In the genomic region with DNA sequence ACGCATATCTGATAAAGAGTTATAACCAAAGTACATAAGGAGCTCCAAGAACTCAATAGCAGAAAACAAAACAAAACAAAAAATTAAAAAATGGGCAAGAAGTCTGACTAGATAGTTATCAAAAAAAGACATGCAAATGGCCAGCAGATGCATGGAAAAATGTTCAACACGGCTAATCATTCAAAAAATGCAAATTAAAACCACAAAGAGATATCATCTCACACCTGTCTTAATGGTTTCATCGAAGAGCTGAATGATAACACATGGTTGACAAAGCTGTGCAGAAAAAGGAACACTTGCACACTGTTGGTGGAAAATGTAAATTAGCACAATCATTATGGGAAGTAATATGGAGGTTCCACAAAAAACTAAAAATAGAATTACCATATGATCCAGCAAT, we compare ENCODE assay signal across 20 cellular contexts.
"Had no signal": no experiment of that assay in that cellular context is flagged by ENCODE, and none has a peak within 500 bp of the region (broad histone marks: within the 10 kb centered on the region; RNA-seq: fewer than 3 reads in every experiment).

No MANE protein-coding gene starts in this region.

- H3K36me3 ChIP-seq: MG63, Peyer's patch, SJCRH30 had no signal

- H3K27ac ChIP-seq: PC-9, Peyer's patch, SJCRH30 had no signal

- H3K27me3 ChIP-seq: MG63, Peyer's patch, SJCRH30 had no signal

- H3K4me1 ChIP-seq: Peyer's patch, SJCRH30 had no signal

- DNase-seq: KBM-7, MG63, NCI-H1092 treated with DMSO at 0.1 percent for 48 hours, NCI-H1436, NCI-H187, NCI-H2029, NCI-H2081 treated with DMSO at 0.1 percent for 48 hours, NCI-H2171 treated with DMSO at 0.1 percent for 48 hours, NCI-H345, NCI-H446 treated with DMSO at 0.1 percent for 48 hours, NCI-H510A treated with DMSO at 0.1 percent for 48 hours, NCI-H69, NCI-H774, OCI-M1, PC-9, Peyer's patch, SHP77 treated with DMSO at 0.1 percent for 48 hours, SJCRH30 had no signal

- H2AFZ ChIP-seq: PC-9 had no signal

- H3K9me3 ChIP-seq: MG63, Peyer's patch, SJCRH30 had no signal

- H3K4me3 ChIP-seq: MG63, PC-9, Peyer's patch, SJCRH30 had no signal

- ATAC-seq: Right ventricle myocardium inferior, SK-N-SH treated with all-trans-retinoic acid at 6 μM for 48 hours had no signal

- H3K4me2 ChIP-seq: PC-9 had no signal
